In genomic region chr4:31530555-31530954, GRCh38 we compare ENCODE assay signal across 23 cellular contexts.
"Had no signal": no experiment of that assay in that cellular context is flagged by ENCODE, and none has a peak within 500 bp of the region (broad histone marks: within the 10 kb centered on the region; RNA-seq: fewer than 3 reads in every experiment).

No MANE protein-coding gene starts in this region.

- H3K27ac ChIP-seq: ascending aorta, body of pancreas had no signal

- H3K4me3 ChIP-seq: ascending aorta, body of pancreas had no signal

- H3K27ac Mint-ChIP-seq: activated CD4-positive, alpha-beta memory T cell treated with anti-CD3 and anti-CD28 coated beads for 36 hours; activated CD4-positive, alpha-beta T cell treated with anti-CD3 and anti-CD28 coated beads, Interleukin-2, amount 10 ng/mL, durations not matched to agents 7 days and 5 days; activated naive CD4-positive, alpha-beta T cell treated with anti-CD3 and anti-CD28 coated beads, Interleukin-2, amount 50 U/mL, for 72 hours; activated naive CD8-positive, alpha-beta T cell treated with anti-CD3 and anti-CD28 coated beads, Interleukin-2, amount 50 U/mL, for 24 hours; T-helper 17 cell had no signal

- H3K36me3 ChIP-seq: ascending aorta had no signal

- ATAC-seq: activated naive CD4-positive, alpha-beta T cell treated with anti-CD3 and anti-CD28 coated beads, Interleukin-2, amount 50 U/mL, for 72 hours; activated naive CD8-positive, alpha-beta T cell treated with anti-CD3 and anti-CD28 coated beads, Interleukin-2, amount 50 U/mL, for 24 hours; activated T-cell treated with anti-CD3 and anti-CD28 coated beads, Interleukin-2, amount 50 U/mL, for 4 hours; body of pancreas; PC-3; T-helper 17 cell had no signal

- H3K9me3 ChIP-seq: body of pancreas had no signal

- H3K4me3 Mint-ChIP-seq: activated CD4-positive, alpha-beta memory T cell treated with anti-CD3 and anti-CD28 coated beads for 36 hours; activated CD4-positive, alpha-beta T cell treated with anti-CD3 and anti-CD28 coated beads, Interleukin-2, amount 10 ng/mL, durations not matched to agents 7 days and 5 days; activated naive CD8-positive, alpha-beta T cell treated with anti-CD3 and anti-CD28 coated beads, Interleukin-2, amount 50 U/mL, for 24 hours; activated T-cell treated with anti-CD3 and anti-CD28 coated beads, Interleukin-2, amount 50 U/mL, for 4 hours; T-helper 17 cell had no signal

- H3K27me3 ChIP-seq: ascending aorta, body of pancreas had no signal

- H3K36me3 Mint-ChIP-seq: activated CD4-positive, alpha-beta memory T cell treated with anti-CD3 and anti-CD28 coated beads for 36 hours; activated naive CD4-positive, alpha-beta T cell treated with anti-CD3 and anti-CD28 coated beads, Interleukin-2, amount 50 U/mL, for 72 hours had no signal

- H3K4me1 Mint-ChIP-seq: activated CD4-positive, alpha-beta T cell treated with anti-CD3 and anti-CD28 coated beads, Interleukin-2, amount 10 ng/mL, durations not matched to agents 7 days and 5 days; activated naive CD8-positive, alpha-beta T cell treated with anti-CD3 and anti-CD28 coated beads, Interleukin-2, amount 50 U/mL, for 24 hours; T-helper 17 cell had no signal

- H3K27me3 Mint-ChIP-seq: activated CD4-positive, alpha-beta memory T cell treated with anti-CD3 and anti-CD28 coated beads for 36 hours; activated CD4-positive, alpha-beta T cell treated with anti-CD3 and anti-CD28 coated beads, Interleukin-2, amount 10 ng/mL, durations not matched to agents 7 days and 5 days; activated naive CD8-positive, alpha-beta T cell treated with anti-CD3 and anti-CD28 coated beads, Interleukin-2, amount 50 U/mL, for 24 hours; T-helper 17 cell had no signal

- H3K4me1 ChIP-seq: ascending aorta, body of pancreas had no signal

- DNase-seq: activated CD4-positive, alpha-beta memory T cell treated with anti-CD3 and anti-CD28 coated beads for 36 hours; activated CD4-positive, alpha-beta T cell treated with anti-CD3 and anti-CD28 coated beads, Interleukin-2, amount 10 ng/mL, durations not matched to agents 7 days and 5 days; activated CD4-positive, CD25-positive, alpha-beta regulatory T cell; activated CD8-positive, alpha-beta memory T cell treated with anti-CD3 and anti-CD28 coated beads for 24 hours; activated effector memory CD4-positive, alpha-beta T cell treated with anti-CD3 and anti-CD28 coated beads, Interleukin-2, amount 50 U/mL, for 16 hours; activated naive CD4-positive, alpha-beta T cell treated with Interleukin-2 at 50 U/mL for 16 hours; activated naive CD8-positive, alpha-beta T cell treated with anti-CD3 and anti-CD28 coated beads, Interleukin-2, amount 50 U/mL, for 24 hours; activated T-cell treated with anti-CD3 and anti-CD28 coated beads, Interleukin-2, amount 50 U/mL, for 4 hours; amniotic stem cell; body of pancreas; KBM-7; NCI-H1105; NCI-H1436; NCI-H1694 treated with DMSO at 0.1 percent for 48 hours; NCI-H2081; NCI-H510A treated with DMSO at 0.1 percent for 48 hours; NCI-H69; PC-3; SHP77 treated with DMSO at 0.1 percent for 48 hours; T-helper 17 cell; T-helper 9 cell had no signal
